3 cellular contexts compared by ENCODE assay signal in the genomic region with DNA sequence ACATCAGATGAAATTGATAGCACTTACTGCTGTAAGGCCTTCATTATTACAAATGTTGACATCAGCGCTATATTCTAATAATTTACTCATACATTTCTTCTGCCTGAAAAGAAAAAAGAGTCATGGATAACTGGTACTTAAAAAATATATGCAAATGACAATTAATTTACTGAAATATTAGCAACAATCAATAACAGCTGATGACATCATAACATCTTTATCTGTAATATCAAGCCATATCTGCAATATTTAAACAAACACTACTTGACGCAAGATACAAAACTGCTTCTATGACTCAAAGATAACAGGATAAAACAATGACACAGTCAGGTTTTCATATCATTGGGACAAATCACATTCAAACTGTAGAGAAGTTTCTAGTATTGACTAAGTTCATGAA.
TF ChIP-seq lines count a peak whose summit lies in the region.

No MANE protein-coding gene starts in this region.

TF ChIP-seq in HEK293, 187 proteins besides CTCF, POLR2A, EP300 and RAD21:
- TF ChIP-seq ZNF560 (tag by site-specific recombination; IDR thresholded peaks at IDR 0.05; ENCODE audit: borderline replicate concordance) = no peak
- TF ChIP-seq, protein P1, sequence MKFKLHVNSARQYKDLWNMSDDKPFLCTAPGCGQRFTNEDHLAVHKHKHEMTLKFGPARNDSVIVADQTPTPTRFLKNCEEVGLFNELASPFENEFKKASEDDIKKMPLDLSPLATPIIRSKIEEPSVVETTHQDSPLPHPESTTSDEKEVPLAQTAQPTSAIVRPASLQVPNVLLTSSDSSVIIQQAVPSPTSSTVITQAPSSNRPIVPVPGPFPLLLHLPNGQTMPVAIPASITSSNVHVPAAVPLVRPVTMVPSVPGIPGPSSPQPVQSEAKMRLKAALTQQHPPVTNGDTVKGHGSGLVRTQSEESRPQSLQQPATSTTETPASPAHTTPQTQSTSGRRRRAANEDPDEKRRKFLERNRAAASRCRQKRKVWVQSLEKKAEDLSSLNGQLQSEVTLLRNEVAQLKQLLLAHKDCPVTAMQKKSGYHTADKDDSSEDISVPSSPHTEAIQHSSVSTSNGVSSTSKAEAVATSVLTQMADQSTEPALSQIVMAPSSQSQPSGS (tag by site-specific recombination; IDR thresholded peaks at IDR 0.05; ENCODE audit: low read depth) = peak; percentile 72; the same call in 1 of the 2 replicates

TF ChIP-seq in K562, 482 proteins besides CTCF, POLR2A, EP300 and RAD21:
- TF ChIP-seq, protein P2, sequence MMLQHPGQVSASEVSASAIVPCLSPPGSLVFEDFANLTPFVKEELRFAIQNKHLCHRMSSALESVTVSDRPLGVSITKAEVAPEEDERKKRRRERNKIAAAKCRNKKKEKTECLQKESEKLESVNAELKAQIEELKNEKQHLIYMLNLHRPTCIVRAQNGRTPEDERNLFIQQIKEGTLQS (IDR thresholded peaks at IDR 0.05) = 0 out of 2 replicates have a peak, but pooled peaks have one; percentile 12
- TF ChIP-seq, protein P2 (CRISPR knock-in tag; conservative IDR thresholded peaks at IDR 0.05) = no peak
- no peak for TF ChIP-seq ZC3H8 (IDR thresholded peaks at IDR 0.05)

TF ChIP-seq in endothelial cell of umbilical vein, 7 proteins besides CTCF, POLR2A, EP300 and RAD21:
- TF ChIP-seq EZH2 (IDR thresholded peaks at IDR 0.05; ENCODE audit: borderline replicate concordance, low read depth, low read length, severe bottlenecking) = no peak
- TF ChIP-seq FOS (IDR thresholded peaks at IDR 0.05; ENCODE audit: borderline replicate concordance, insufficient read depth, low read length) = peak; percentile 17
- no peak for TF ChIP-seq GATA2 (IDR thresholded peaks at IDR 0.05; ENCODE audit: insufficient read depth, insufficient read length, low read depth, low read length)
- peak; percentile 10 for TF ChIP-seq JUN (IDR thresholded peaks at IDR 0.05; ENCODE audit: borderline replicate concordance, insufficient read depth, insufficient read length, low read depth)
- TF ChIP-seq MYC (IDR thresholded peaks at IDR 0.05; ENCODE audit: low read depth, low read length) = no peak
- TF ChIP-seq, protein P3, sequence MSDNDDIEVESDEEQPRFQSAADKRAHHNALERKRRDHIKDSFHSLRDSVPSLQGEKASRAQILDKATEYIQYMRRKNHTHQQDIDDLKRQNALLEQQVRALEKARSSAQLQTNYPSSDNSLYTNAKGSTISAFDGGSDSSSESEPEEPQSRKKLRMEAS (IDR thresholded peaks at IDR 0.05; ENCODE audit: insufficient read depth, insufficient read length) = no peak
- TF ChIP-seq POLR2AphosphoS5 (IDR thresholded peaks at IDR 0.05; ENCODE audit: insufficient read depth, low read depth, low read length) = no peak
